Comparison of ENCODE assay signal across 8 cellular contexts in the genomic region with DNA sequence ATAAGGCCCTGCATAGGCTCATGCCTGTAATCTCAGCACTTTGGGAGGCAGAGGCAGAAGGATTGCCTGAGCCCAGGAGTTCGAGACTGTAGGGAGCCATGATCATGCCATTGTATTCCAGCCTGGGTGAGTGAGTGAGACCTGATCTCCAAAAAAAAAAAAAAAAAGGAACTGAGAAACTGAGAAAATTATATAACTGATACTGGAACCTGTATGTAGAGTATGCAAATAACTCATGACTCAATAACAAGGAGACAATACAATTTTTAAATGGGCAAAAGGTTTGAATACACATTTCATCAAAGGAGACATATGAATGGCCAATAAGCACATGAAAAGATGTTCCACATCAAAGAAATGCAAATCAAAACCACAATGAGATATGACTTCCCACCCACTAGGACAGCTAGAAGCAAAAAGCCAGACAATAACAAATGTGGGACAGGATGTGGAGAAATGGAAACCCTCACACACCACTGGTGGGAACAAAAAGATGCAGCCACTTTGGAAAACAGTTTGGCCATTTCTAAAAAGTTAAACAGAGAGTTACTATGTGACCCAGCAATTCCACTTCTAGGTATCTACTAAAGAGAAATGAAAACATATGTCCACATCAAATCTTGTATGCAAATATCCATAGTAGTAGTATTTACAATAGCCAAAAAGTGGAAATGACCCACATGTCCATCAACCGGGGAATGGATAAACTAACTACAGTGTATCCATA.
DNase-seq lines count a peak whose midpoint lies in the region; ATAC-seq lines count a peak whose summit lies in the region.

No MANE protein-coding gene starts in this region.

- H3K27ac Mint-ChIP-seq in activated CD8-positive, alpha-beta memory T cell treated with anti-CD3 and anti-CD28 coated beads, Interleukin-2, amount 10 ng/mL, durations not matched to agents 7 days and 5 days, result peak overlapping the region; percentile 3
- peak overlapping the region; percentile 56 for H3K27ac Mint-ChIP-seq in stimulated activated naive B cell treated with anti-CD40 and anti-IgM and Interleukin-4, amounts not matched to agents 10 μg/mL and 1 μg/mL and 100 μg/mL, for 72 hours

- ATAC-seq in activated CD8-positive, alpha-beta memory T cell treated with anti-CD3 and anti-CD28 coated beads, Interleukin-2, amount 10 ng/mL, durations not matched to agents 7 days and 5 days, result peak; percentile 37
- peak; percentile 70 for ATAC-seq in HG02938 (IDR thresholded peaks at IDR 0.05; ENCODE audit: unreplicated experiment)
- peak; percentile 77 for ATAC-seq in stimulated activated naive B cell treated with anti-CD40 and anti-IgM and Interleukin-4, amounts not matched to agents 10 μg/mL and 1 μg/mL and 100 μg/mL, for 72 hours (replicated peaks)
- no peak for ATAC-seq in HG03097 (IDR thresholded peaks at IDR 0.05; ENCODE audit: low FRiP score, unreplicated experiment)

- peaks cover 58% of the 10 kb centered on the region for H3K4me1 Mint-ChIP-seq in activated CD8-positive, alpha-beta memory T cell treated with anti-CD3 and anti-CD28 coated beads, Interleukin-2, amount 10 ng/mL, durations not matched to agents 7 days and 5 days
- H3K4me1 Mint-ChIP-seq in stimulated activated naive B cell treated with anti-CD40 and anti-IgM and Interleukin-4, amounts not matched to agents 10 μg/mL and 1 μg/mL and 100 μg/mL, for 72 hours, result peaks cover 74 to 95% of the 10 kb centered on the region in 2 donors

- H3K4me3 Mint-ChIP-seq in activated CD8-positive, alpha-beta memory T cell treated with anti-CD3 and anti-CD28 coated beads, Interleukin-2, amount 10 ng/mL, durations not matched to agents 7 days and 5 days, result no peak overlapping the region
- peak overlapping the region in 1 of 2 donors; percentile 4 for H3K4me3 Mint-ChIP-seq in stimulated activated naive B cell treated with anti-CD40 and anti-IgM and Interleukin-4, amounts not matched to agents 10 μg/mL and 1 μg/mL and 100 μg/mL, for 72 hours

- no peak for DNase-seq in activated CD8-positive, alpha-beta memory T cell treated with anti-CD3 and anti-CD28 coated beads, Interleukin-2, amount 10 ng/mL, durations not matched to agents 7 days and 5 days
- DNase-seq in activated CD8-positive, alpha-beta memory T cell treated with anti-CD3 and anti-CD28 coated beads, Interleukin-2, amount 50 U/mL, for 4 hours, result no peak
- DNase-seq in OCI-M1 (lab: John Stamatoyannopoulos, UW) (peak; percentile 89), NCI-H1092 treated with DMSO at 0.1 percent for 48 hours (lab: John Stamatoyannopoulos, UW) (no peak), hepatic stellate cell (ENCODE audit: low spot score) (no peak)
- DNase-seq in stimulated activated naive B cell treated with anti-CD40 and anti-IgM and Interleukin-4, amounts not matched to agents 10 μg/mL and 1 μg/mL and 100 μg/mL, for 72 hours, result no peak

- H3K36me3 Mint-ChIP-seq in activated CD8-positive, alpha-beta memory T cell treated with anti-CD3 and anti-CD28 coated beads, Interleukin-2, amount 10 ng/mL, durations not matched to agents 7 days and 5 days, result peaks cover 33% of the 10 kb centered on the region
- H3K36me3 Mint-ChIP-seq in stimulated activated naive B cell treated with anti-CD40 and anti-IgM and Interleukin-4, amounts not matched to agents 10 μg/mL and 1 μg/mL and 100 μg/mL, for 72 hours, result peaks cover 24 to 52% of the 10 kb centered on the region in 2 donors

- CTCF ChIA-PET in activated CD8-positive, alpha-beta memory T cell treated with anti-CD3 and anti-CD28 coated beads, Interleukin-2, amount 10 ng/mL, durations not matched to agents 7 days and 5 days (lab: Charles Lee), result interaction anchor here (1.6 kb wide), 1 partner anchor 10 kb away, joined by 5 read pairs; no protein-coding TSS in a partner anchor

- H3K9me3 Mint-ChIP-seq in activated CD8-positive, alpha-beta memory T cell treated with anti-CD3 and anti-CD28 coated beads, Interleukin-2, amount 10 ng/mL, durations not matched to agents 7 days and 5 days (ENCODE audit: low read depth), result no peaks in the 10 kb centered on the region
- H3K9me3 Mint-ChIP-seq in stimulated activated naive B cell treated with anti-CD40 and anti-IgM and Interleukin-4, amounts not matched to agents 10 μg/mL and 1 μg/mL and 100 μg/mL, for 72 hours, result no peaks in the 10 kb centered on the region

- H3K27me3 Mint-ChIP-seq in activated CD8-positive, alpha-beta memory T cell treated with anti-CD3 and anti-CD28 coated beads, Interleukin-2, amount 10 ng/mL, durations not matched to agents 7 days and 5 days, result no peaks in the 10 kb centered on the region
- no peaks in the 10 kb centered on the region for H3K27me3 Mint-ChIP-seq in stimulated activated naive B cell treated with anti-CD40 and anti-IgM and Interleukin-4, amounts not matched to agents 10 μg/mL and 1 μg/mL and 100 μg/mL, for 72 hours
